20 cellular contexts compared by ENCODE assay signal in the genomic region with DNA sequence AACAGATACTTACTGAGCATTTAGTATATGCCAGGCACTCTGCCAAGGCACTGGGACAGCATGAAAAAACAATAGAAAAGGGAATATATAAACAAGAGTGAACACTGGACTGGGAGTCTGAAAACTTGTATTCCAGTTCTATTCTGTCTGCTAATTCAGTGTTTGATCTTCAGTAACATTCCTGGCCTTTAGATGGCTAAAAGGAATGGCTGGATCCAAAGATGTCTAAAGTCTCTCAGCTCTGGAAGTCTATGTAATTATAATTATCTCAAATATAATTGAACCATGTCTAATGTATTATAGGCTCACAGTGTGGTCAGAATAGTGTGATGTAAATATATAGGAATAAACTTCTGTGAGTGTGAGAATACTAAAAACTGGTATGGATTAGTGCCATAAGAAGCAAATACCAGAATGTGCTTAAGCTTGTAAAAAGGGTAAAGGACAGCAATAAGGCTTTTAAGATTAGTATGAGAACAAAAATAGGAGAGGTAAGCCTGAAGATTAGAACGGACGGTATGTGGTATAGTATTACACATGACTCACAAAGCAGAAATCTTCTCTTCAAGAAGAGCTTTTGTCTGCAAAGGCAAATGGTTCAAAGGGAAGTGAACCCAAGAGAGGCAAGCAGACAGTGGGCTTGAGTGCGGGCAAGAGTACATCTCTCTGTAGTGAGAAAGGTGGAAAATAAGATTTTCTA.
DNase-seq lines count a peak whose midpoint lies in the region; ATAC-seq and TF ChIP-seq lines count a peak whose summit lies in the region.
"Had no signal": no experiment of that assay in that cellular context is flagged by ENCODE, and none has a peak within 500 bp of the region (broad histone marks: within the 10 kb centered on the region; RNA-seq: fewer than 3 reads in every experiment).

No MANE protein-coding gene starts in this region.

- no peak overlapping the region for H3K23ac ChIP-seq in IMR-90 (ENCODE audit: low read depth, low read length)

- CTCF ChIA-PET in IMR-90 (lab: Yijun Ruan, JAX) = no interaction called here

- dilution Hi-C loops in IMR-90 (cut with HindIII; ENCODE audit: low sequenced_read_pairs, unreplicated experiment) = no loop called here

- no peak overlapping the region for H4K5ac ChIP-seq in IMR-90 (ENCODE audit: low read depth, low read length)

- H3K4me3 ChIP-seq in ACC112 (ENCODE audit: low read depth, low read length) (no peak overlapping the region), IMR-90 (ENCODE audit: insufficient read depth, low read depth, low read length) (no peak overlapping the region), vagina (no peak overlapping the region)
- H3K4me3 ChIP-seq: coronary artery, heart right ventricle, ovary, tibial nerve had no signal

- H2AK5ac ChIP-seq in IMR-90 (ENCODE audit: low read depth, low read length) = no peak overlapping the region

- H3K14ac ChIP-seq in IMR-90 (replicated peaks; ENCODE audit: low read depth, low read length) = no peak overlapping the region

- TF ChIP-seq RAD21 in IMR-90 (IDR thresholded peaks at IDR 0.05; ENCODE audit: low read length) = no peak

- H3K9ac ChIP-seq in IMR-90 (ENCODE audit: low read depth, low read length) = no peak overlapping the region

- WGBS in IMR-90 (ENCODE audit: extremely low coverage in 2 of 2, insufficient read length in 1 of 2), 2 experiments = no CpG with 5 or more reads among the region's 3 CpGs

- no peak overlapping the region for H4K91ac ChIP-seq in IMR-90 (ENCODE audit: insufficient read depth, low read depth, low read length)

- H2AK9ac ChIP-seq in IMR-90 (replicated peaks; ENCODE audit: low read depth, low read length, poor library complexity) = no peak overlapping the region

- no peaks in the 10 kb centered on the region for H3K27me3 ChIP-seq in ACC112 (ENCODE audit: insufficient read depth, low read length)
- no peaks in the 10 kb centered on the region for H3K27me3 ChIP-seq in IMR-90 (ENCODE audit: control insufficient read depth, insufficient read depth, low read length)
- no peaks in the 10 kb centered on the region for H3K27me3 ChIP-seq in vagina
- H3K27me3 ChIP-seq: heart right ventricle, ovary, tibial nerve had no signal

- no peak overlapping the region for H2BK20ac ChIP-seq in IMR-90 (ENCODE audit: low read depth, low read length)

- no peaks in the 10 kb centered on the region; the same call in 1 of the 2 replicates for H3K9me1 ChIP-seq in IMR-90 (ENCODE audit: insufficient read depth, low read length)

- H3K4me2 ChIP-seq in IMR-90 (ENCODE audit: low read depth, low read length) = no peak overlapping the region

- H4K20me1 ChIP-seq in IMR-90 (ENCODE audit: insufficient read depth, low read length) = no peaks in the 10 kb centered on the region

- no peak overlapping the region for H3K4ac ChIP-seq in IMR-90 (ENCODE audit: low read depth, low read length)

- no peak overlapping the region for H2BK120ac ChIP-seq in IMR-90 (ENCODE audit: low read depth, low read length)

- DNase-seq in IMR-90 = peak; percentile 73
- DNase-seq in amniotic epithelial cell (ENCODE audit: low read depth) = peak; percentile 82
- DNase-seq in iris pigment epithelial cell (ENCODE audit: low read depth) = peak; percentile 88
- DNase-seq in NCI-H1694 treated with DMSO at 0.1 percent for 48 hours (lab: John Stamatoyannopoulos, UW) = no peak
- DNase-seq in GM19240 (ENCODE audit: insufficient read length, low spot score) = no peak
- DNase-seq in vagina (ENCODE audit: extremely low spot score in 2 of 2) = no peak
- DNase-seq: ACHN; activated CD4-positive, alpha-beta T cell treated with anti-CD3 and anti-CD28 coated beads, Interleukin-2, amount 50 U/mL, for 48 hours; CD4-positive, CD25-positive, alpha-beta regulatory T cell; heart right ventricle; KG1; NCI-H1417; NCI-H345; ovary; small intestine had no signal

- POLR2A ChIA-PET in IMR-90 (lab: Charles Lee; ENCODE audit: unreplicated experiment) = no interaction called here

- peak overlapping the region; percentile 33 for H3K27ac ChIP-seq in ACC112 (ENCODE audit: low read depth, low read length)
- H3K27ac ChIP-seq in IMR-90 (ENCODE audit: insufficient read depth, low read length) = no peak overlapping the region
- no peak overlapping the region for H3K27ac ChIP-seq in vagina
- H3K27ac ChIP-seq: coronary artery, heart right ventricle, ovary, tibial nerve had no signal

- no peak overlapping the region; a peak in 1 of 4 replicates for H4K8ac ChIP-seq in IMR-90 (ENCODE audit: low read depth in 2 of 2, low read length in 2 of 2)

- H3K36me3 ChIP-seq in ACC112 (ENCODE audit: insufficient read depth, low read length) (no peaks in the 10 kb centered on the region), IMR-90 (ENCODE audit: control insufficient read depth, insufficient read depth, low read length) (no peaks in the 10 kb centered on the region), vagina (no peaks in the 10 kb centered on the region)
- H3K36me3 ChIP-seq: heart right ventricle, ovary, tibial nerve had no signal

- intact Hi-C loops in IMR-90 (cut with micrococcal nuclease) = no loop called here
- intact Hi-C loops in vagina (cut with DNase I) = no loop called here

- H3K9me3 ChIP-seq in IMR-90 (ENCODE audit: control insufficient read depth, insufficient read depth, low read length) (no peaks in the 10 kb centered on the region), vagina (no peaks in the 10 kb centered on the region)
- H3K9me3 ChIP-seq: heart right ventricle, ovary, tibial nerve had no signal

- H3K79me1 ChIP-seq in IMR-90 (ENCODE audit: low read depth in 1 of 2, low read length in 2 of 2) = peaks cover 12 to 24% of the 10 kb centered on the region in 2 experiments

- TF ChIP-seq CTCF in IMR-90 (conservative IDR thresholded peaks at IDR 0.05; ENCODE audit: low read depth, low read length) (no peak), vagina (IDR thresholded peaks at IDR 0.05) (no peak)

- no TSS peak for BruUV-seq in IMR-90 (replicated peaks; lab: Mats Ljungman, UMichigan)

- H3K18ac ChIP-seq in IMR-90 (ENCODE audit: low read depth, low read length) = no peak overlapping the region

- H2AFZ ChIP-seq in ACC112 (ENCODE audit: low read length, unreplicated experiment) (no peak overlapping the region), IMR-90 (replicated peaks; ENCODE audit: low read length, poor library complexity) (no peak overlapping the region)

- no peak overlapping the region for H2BK15ac ChIP-seq in IMR-90 (ENCODE audit: low read depth, low read length)

- H3K56ac ChIP-seq in IMR-90 (ENCODE audit: extremely low read depth, insufficient read depth, low read length) = no peak overlapping the region

- H3K4me1 ChIP-seq in ACC112 (ENCODE audit: control insufficient read depth, insufficient read depth, low read length, unreplicated experiment) (peaks cover 10% of the 10 kb centered on the region), IMR-90 (ENCODE audit: control insufficient read depth, insufficient read depth, low read length) (peaks cover 1% of the 10 kb centered on the region; the same call in 1 of the 2 replicates), vagina (no peaks in the 10 kb centered on the region)
- H3K4me1 ChIP-seq: heart right ventricle, tibial nerve had no signal

- no peaks in the 10 kb centered on the region for H3K79me2 ChIP-seq in ACC112 (ENCODE audit: control insufficient read depth, insufficient read depth, low read length, unreplicated experiment)

- TF ChIP-seq POLR2A in IMR-90 (IDR thresholded peaks at IDR 0.05; ENCODE audit: low read depth, low read length) = no peak
- TF ChIP-seq POLR2A in vagina (IDR thresholded peaks at IDR 0.05) = no peak

- peak overlapping the region; percentile 4 for H2BK5ac ChIP-seq in IMR-90 (ENCODE audit: low read depth, low read length, poor library complexity, severe bottlenecking)

- peak; percentile 67 for ATAC-seq in IMR-90 (ENCODE audit: low read depth)
- ATAC-seq in HG03108 (IDR thresholded peaks at IDR 0.05; ENCODE audit: unreplicated experiment) = no peak
- ATAC-seq: heart right ventricle; stimulated activated memory B cell treated with anti-CD40 and anti-IgM and Interleukin-4, amounts not matched to agents 10 μg/mL and 1 μg/mL and 100 μg/mL, for 72 hours had no signal

- in situ Hi-C loops in IMR-90 (cut with MboI; ENCODE audit: low sequenced_read_pairs) = no loop called here

TF ChIP-seq in IMR-90, 13 proteins besides CTCF, POLR2A, EP300 and RAD21:
- no peak for TF ChIP-seq MAFK (IDR thresholded peaks at IDR 0.05; ENCODE audit: low read depth, low read length)

Comparison
In these comparisons a context has a peak if more than half of its experiments do, and no peak if none do; other contexts are left out.
1. DNase-seq: peak in IMR-90 (single experiment), amniotic epithelial cell (single experiment) and iris pigment epithelial cell (single experiment); none in NCI-H1694 treated with DMSO at 0.1 percent for 48 hours (single experiment), GM19240 (single experiment) and vagina (0 of 2).